ENCODE assay signal across 14 cellular contexts in genomic region chr5:42514759-42515158, GRCh38.
A peak's percentile ranks its signal among the peaks of the same experiment; 100 is the strongest.
DNase-seq lines count a peak whose midpoint lies in the region; ATAC-seq and TF ChIP-seq lines count a peak whose summit lies in the region.
"Had no signal": no experiment of that assay in that cellular context is flagged by ENCODE, and none has a peak within 500 bp of the region (broad histone marks: within the 10 kb centered on the region; RNA-seq: fewer than 3 reads in every experiment).

No MANE protein-coding gene starts in this region.

- H3K36me3 ChIP-seq in Loucy (ENCODE audit: insufficient read depth, low read length) (no peaks in the 10 kb centered on the region), skeletal muscle tissue (ENCODE audit: control insufficient read depth in 3 of 3, insufficient read depth in 3 of 3, low read length in 3 of 3) (no peaks in the 10 kb centered on the region)
- H3K36me3 ChIP-seq: upper lobe of left lung had no signal

- no peaks in the 10 kb centered on the region for H4K20me1 ChIP-seq in Loucy (ENCODE audit: insufficient read depth, low read length, poor library complexity, severe bottlenecking)

- H2AFZ ChIP-seq in Loucy (ENCODE audit: low read length) = no peak overlapping the region

- H3K4me2 ChIP-seq in Loucy (ENCODE audit: low read depth, low read length, poor library complexity, severe bottlenecking) = no peak overlapping the region

- H3K9ac ChIP-seq in Loucy (ENCODE audit: low read depth, low read length, poor library complexity, severe bottlenecking) (no peak overlapping the region), skeletal muscle tissue (ENCODE audit: low read depth in 1 of 3, low read length in 3 of 3) (peak overlapping the region in 1 of 3 donors; percentile 10)

- no peaks in the 10 kb centered on the region for H3K9me2 ChIP-seq in Loucy (replicated peaks; ENCODE audit: low read depth, low read length)

- no peaks in the 10 kb centered on the region for H3K79me2 ChIP-seq in Loucy (ENCODE audit: insufficient read depth, low read length)

- ATAC-seq in HG03139 (IDR thresholded peaks at IDR 0.05; ENCODE audit: unreplicated experiment) (no peak), SK-N-SH treated with all-trans-retinoic acid at 6 μM for 48 hours (no peak)
- ATAC-seq: activated T-helper 17 cell treated with anti-CD3 and anti-CD28 coated beads, Interleukin-2, amount 50 U/mL, for 72 hours; T-cell had no signal

- H3K27ac ChIP-seq in skeletal muscle tissue (ENCODE audit: low read depth, low read length) = peak overlapping the region; percentile 84
- H3K27ac ChIP-seq: upper lobe of left lung had no signal

- peak; percentile 1 for DNase-seq in NCI-H82 (lab: John Stamatoyannopoulos, UW)
- DNase-seq in NCI-H82 treated with DMSO at 0.1 percent for 48 hours (lab: John Stamatoyannopoulos, UW; ENCODE audit: unreplicated experiment) = no peak
- DNase-seq in epithelial cell of esophagus (ENCODE audit: low read depth) = peak; percentile 46
- DNase-seq in pons (ENCODE audit: low spot score) = no peak
- DNase-seq: activated CD4-positive, alpha-beta T cell treated with anti-CD3 and anti-CD28 coated beads for 48 hours; effector CD4-positive, alpha-beta T cell; NCI-H446; T-cell; upper lobe of left lung had no signal

- H3F3A ChIP-seq in Loucy (ENCODE audit: low read depth) = no peaks in the 10 kb centered on the region

- TF ChIP-seq CTCF in Loucy (conservative IDR thresholded peaks at IDR 0.05; ENCODE audit: low read length) (peak; percentile 49), epithelial cell of esophagus (IDR thresholded peaks at IDR 0.05; ENCODE audit: insufficient read depth, low read depth, low read length, missing control alignments) (peak; percentile 22)

- no peaks in the 10 kb centered on the region for H3K9me3 ChIP-seq in Loucy (ENCODE audit: insufficient read depth, low read depth, low read length)
- no peaks in the 10 kb centered on the region for H3K9me3 ChIP-seq in skeletal muscle tissue (ENCODE audit: control insufficient read depth in 3 of 3, low read length in 3 of 3)
- H3K9me3 ChIP-seq: upper lobe of left lung had no signal

- no peaks in the 10 kb centered on the region for H3K27me3 ChIP-seq in Loucy (ENCODE audit: insufficient read depth, low read length, poor library complexity, severe bottlenecking)
- no peaks in the 10 kb centered on the region for H3K27me3 ChIP-seq in skeletal muscle tissue (ENCODE audit: control insufficient read depth in 3 of 3, insufficient read depth in 3 of 3, low read length in 3 of 3)
- H3K27me3 ChIP-seq: upper lobe of left lung had no signal

- H3K4me1 ChIP-seq in Loucy (ENCODE audit: insufficient read depth, low read length, poor library complexity, severe bottlenecking) (no peaks in the 10 kb centered on the region), skeletal muscle tissue (ENCODE audit: control insufficient read depth in 3 of 3, insufficient read depth in 3 of 3, low read length in 3 of 3) (peaks cover 33 to 46% (median 45%) of the 10 kb centered on the region in 3 donors)

- H3K4me3 ChIP-seq in Loucy (ENCODE audit: low read length, poor library complexity, severe bottlenecking) (no peak overlapping the region), epithelial cell of esophagus (ENCODE audit: low read length) (no peak overlapping the region), skeletal muscle tissue (ENCODE audit: low read length in 3 of 3) (no peak overlapping the region)
- H3K4me3 ChIP-seq: upper lobe of left lung had no signal

TF ChIP-seq in SK-N-SH treated with all-trans-retinoic acid at 6 μM for 48 hours, 23 proteins besides CTCF, POLR2A, EP300 and RAD21:
- TF ChIP-seq ZNF8 (CRISPR knock-in tag; IDR thresholded peaks at IDR 0.05) (no peak), BACH2 (CRISPR knock-in tag; IDR thresholded peaks at IDR 0.05; ENCODE audit: borderline replicate concordance) (no peak), PATZ1 (CRISPR knock-in tag; IDR thresholded peaks at IDR 0.05; ENCODE audit: borderline replicate concordance) (no peak), ISL1 (CRISPR knock-in tag; IDR thresholded peaks at IDR 0.05) (no peak), ARNTL (CRISPR knock-in tag; IDR thresholded peaks at IDR 0.05; ENCODE audit: borderline replicate concordance, low read depth) (no peak), ZNF565 (CRISPR knock-in tag; conservative IDR thresholded peaks at IDR 0.05; ENCODE audit: low read depth) (no peak), ESRRG (CRISPR knock-in tag; IDR thresholded peaks at IDR 0.05) (no peak), TCF4 (CRISPR knock-in tag; IDR thresholded peaks at IDR 0.05; ENCODE audit: borderline replicate concordance) (no peak), TOX (CRISPR knock-in tag; IDR thresholded peaks at IDR 0.05; ENCODE audit: borderline replicate concordance) (no peak), GLIS3 (CRISPR knock-in tag; IDR thresholded peaks at IDR 0.05) (no peak), CREB5 (CRISPR knock-in tag; IDR thresholded peaks at IDR 0.05; ENCODE audit: low read depth) (no peak), ZFP3 (CRISPR knock-in tag; IDR thresholded peaks at IDR 0.05) (no peak), ZNF70 (CRISPR knock-in tag; IDR thresholded peaks at IDR 0.05) (no peak), OSR1 (CRISPR knock-in tag; IDR thresholded peaks at IDR 0.05) (no peak), CSRNP3 (CRISPR knock-in tag; IDR thresholded peaks at IDR 0.05) (no peak), PPARA (CRISPR knock-in tag; IDR thresholded peaks at IDR 0.05; ENCODE audit: borderline replicate concordance) (no peak), RARB (CRISPR knock-in tag; IDR thresholded peaks at IDR 0.05) (no peak)

Comparison
In these comparisons a context has a peak if more than half of its experiments do, and no peak if none do; other contexts are left out.
1. DNase-seq: peak in NCI-H82 (single experiment) and epithelial cell of esophagus (single experiment); none in NCI-H82 treated with DMSO at 0.1 percent for 48 hours (single experiment) and pons (single experiment).